Comparison of ENCODE assay signal across 8 cellular contexts in the genomic region with DNA sequence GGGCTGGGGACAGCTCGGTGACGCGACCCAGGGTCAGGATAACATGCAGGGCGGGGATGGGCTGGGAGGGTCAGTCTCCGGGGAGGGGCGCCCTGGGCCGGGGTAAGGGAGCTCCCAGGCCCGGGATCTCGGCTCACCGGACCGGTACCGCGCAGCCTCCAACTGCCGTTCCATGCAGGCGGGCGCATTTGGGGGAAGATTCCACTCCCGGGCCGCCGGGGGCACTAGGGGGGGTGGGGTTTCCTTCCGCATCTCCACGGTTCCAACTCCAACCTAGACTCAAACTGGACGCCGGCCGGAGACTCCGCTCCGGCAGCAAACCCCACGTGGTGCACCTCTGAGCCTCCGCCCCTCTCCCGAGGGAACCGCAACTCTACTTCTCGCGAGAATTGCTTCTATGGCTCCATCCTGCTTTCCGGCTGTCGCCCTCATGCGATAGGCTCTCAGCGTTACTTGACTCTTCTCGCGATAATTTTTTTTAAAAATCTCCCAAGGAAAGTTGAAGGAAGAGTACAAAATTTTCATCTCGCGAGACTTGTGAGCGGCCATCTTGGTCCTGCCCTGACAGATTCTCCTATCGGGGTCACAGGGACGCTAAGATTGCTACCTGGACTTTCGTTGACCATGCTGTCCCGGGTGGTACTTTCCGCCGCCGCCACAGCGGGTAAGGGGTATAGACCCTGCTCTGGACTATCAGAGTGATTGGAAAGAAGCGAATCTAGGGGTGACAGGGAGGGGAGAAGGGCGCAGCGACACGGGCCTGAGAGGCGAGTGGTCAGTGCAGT. TPM values are rescaled to one million over a fixed set of nuclear protein-coding genes. Genes with fewer than 3 reads are reported as not detected.
A peak's percentile ranks its signal among the peaks of the same experiment; 100 is the strongest.
DNase-seq lines count a peak whose midpoint lies in the region; ATAC-seq and FAIRE-seq lines count a peak whose summit lies in the region.

A gene with protein sequence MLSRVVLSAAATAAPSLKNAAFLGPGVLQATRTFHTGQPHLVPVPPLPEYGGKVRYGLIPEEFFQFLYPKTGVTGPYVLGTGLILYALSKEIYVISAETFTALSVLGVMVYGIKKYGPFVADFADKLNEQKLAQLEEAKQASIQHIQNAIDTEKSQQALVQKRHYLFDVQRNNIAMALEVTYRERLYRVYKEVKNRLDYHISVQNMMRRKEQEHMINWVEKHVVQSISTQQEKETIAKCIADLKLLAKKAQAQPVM (plus strand): TSS at position 547 of the 785 bp plus-strand sequence. CDS start 78 bp downstream, at position 625.
A gene (minus strand): TSS at position 339 of the 785 bp plus-strand sequence. CDS start 87 bp downstream, at position 252.

- H3K36me3 ChIP-seq in KOPT-K1 (ENCODE audit: insufficient read depth, low read length) (peaks cover 71% of the 10 kb centered on the region), muscle layer of colon (ENCODE audit: insufficient read depth, low read length) (peaks cover 34% of the 10 kb centered on the region)

- peak; percentile 91 for ATAC-seq in GM21786 (IDR thresholded peaks at IDR 0.05; ENCODE audit: unreplicated experiment)
- ATAC-seq in activated T-cell treated with anti-CD3 and anti-CD28 coated beads, Interleukin-2, amount 50 U/mL, for 72 hours (replicated peaks in 1 of 2): peak; percentile 95 to 97
- peak; percentile 97 for ATAC-seq in esophagus mucosa

- no peaks in the 10 kb centered on the region for H3K27me3 Mint-ChIP-seq in activated T-cell treated with anti-CD3 and anti-CD28 coated beads, Interleukin-2, amount 50 U/mL, for 72 hours (ENCODE audit: low read depth)

- H3K9me3 Mint-ChIP-seq in activated T-cell treated with anti-CD3 and anti-CD28 coated beads, Interleukin-2, amount 50 U/mL, for 72 hours: no peaks in the 10 kb centered on the region

- H3K9me3 ChIP-seq in KOPT-K1 (ENCODE audit: insufficient read depth, low read length, poor library complexity, severe bottlenecking): no peaks in the 10 kb centered on the region
- no peaks in the 10 kb centered on the region for H3K9me3 ChIP-seq in muscle layer of colon (ENCODE audit: low read length)

- H3K4me3 ChIP-seq in muscle layer of colon (ENCODE audit: low read depth in 1 of 2, low read length in 2 of 2): peak within 1 kb of the TSS; percentile 90 to 96

- H3K27ac ChIP-seq in KOPT-K1 (ENCODE audit: low read depth, low read length, poor library complexity, severe bottlenecking) (peak within 1 kb of the TSS; percentile 85), muscle layer of colon (ENCODE audit: low read depth, low read length) (peak within 1 kb of the TSS; percentile 77)

- H3K36me3 Mint-ChIP-seq in activated T-cell treated with anti-CD3 and anti-CD28 coated beads, Interleukin-2, amount 50 U/mL, for 72 hours (ENCODE audit: insufficient read depth in 2 of 2): peaks cover 9 to 28% of the 10 kb centered on the region in 2 donors

- FAIRE-seq in RCC 7860 (lab: Jason Lieb, UNC): peak; percentile 94

- H3K9ac ChIP-seq in muscle layer of colon (ENCODE audit: low read length): peak within 1 kb of the TSS; percentile 99

- peaks cover 36% of the 10 kb centered on the region for H3K4me1 ChIP-seq in muscle layer of colon (ENCODE audit: insufficient read depth, low read length)

- H3K27me3 ChIP-seq in muscle layer of colon (ENCODE audit: control insufficient read depth in 1 of 2, insufficient read depth in 2 of 2, low read length in 2 of 2): no peaks in the 10 kb centered on the region

- H3K4me1 Mint-ChIP-seq in activated T-cell treated with anti-CD3 and anti-CD28 coated beads, Interleukin-2, amount 50 U/mL, for 72 hours (ENCODE audit: low read depth): peaks cover 89% of the 10 kb centered on the region

- H3K27ac Mint-ChIP-seq in activated T-cell treated with anti-CD3 and anti-CD28 coated beads, Interleukin-2, amount 50 U/mL, for 72 hours: peak within 1 kb of the TSS; percentile 98

- H3K4me3 Mint-ChIP-seq in activated T-cell treated with anti-CD3 and anti-CD28 coated beads, Interleukin-2, amount 50 U/mL, for 72 hours: peak within 1 kb of the TSS; percentile 97 to 100

- DNase-seq in DMS79 (lab: John Stamatoyannopoulos, UW) (peak; percentile 98), RCC 7860 (ENCODE audit: low spot score) (peak; percentile 99)
- DNase-seq in activated T-cell treated with anti-CD3 and anti-CD28 coated beads, Interleukin-2, amount 50 U/mL, for 72 hours: peak; percentile 93 to 95
- peak; percentile 75 for DNase-seq in stimulated activated CD8-positive, alpha-beta memory T cell treated with anti-CD3 and anti-CD28 coated beads, Interleukin-7, amount 100 ng/mL, for 24 hours (ENCODE audit: low read depth)

RNA-seq across cellular contexts. Expression of the first gene that starts in this region (rescaled TPM):
- 100 to 1,000 TPM; 203 to 245 TPM for total RNA-seq in activated T-cell treated with anti-CD3 and anti-CD28 coated beads, Interleukin-2, amount 50 U/mL, for 72 hours
- 273 TPM for total RNA-seq in esophagus mucosa

RNA-seq across cellular contexts. Expression of the second gene that starts in this region (rescaled TPM):
- total RNA-seq in activated T-cell treated with anti-CD3 and anti-CD28 coated beads, Interleukin-2, amount 50 U/mL, for 72 hours: 10 to 100 TPM; 15.7 to 21.5 TPM
- total RNA-seq in esophagus mucosa: 29.7 TPM

Comparison
In these comparisons a context has a peak if more than half of its experiments do, and no peak if none do; other contexts are left out.
1. Peak in every context shown above with its lines: DNase-seq, ATAC-seq, H3K4me3 ChIP-seq and H3K27ac ChIP-seq.